ENCODE assay signal across 25 cellular contexts in the genomic region with DNA sequence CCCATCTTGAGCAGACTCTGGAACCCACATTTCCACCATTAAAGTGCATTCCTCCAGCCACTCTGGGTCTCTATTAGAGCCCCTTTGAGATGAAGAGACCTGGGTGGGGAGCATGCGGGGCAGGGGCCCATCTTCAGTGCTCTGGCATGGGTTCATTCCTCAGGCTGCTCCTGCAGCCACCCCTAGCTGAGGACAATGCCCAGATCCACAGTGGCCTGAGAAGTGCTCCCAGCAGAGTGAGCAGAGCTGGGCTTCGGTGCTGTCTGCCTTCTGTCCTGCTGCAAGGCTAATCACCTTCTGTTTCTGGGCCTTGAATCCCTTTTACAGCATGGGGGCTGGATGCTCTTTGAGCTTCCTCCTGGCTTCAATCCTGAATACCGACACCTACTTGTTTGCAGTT.
"Had no signal": no experiment of that assay in that cellular context is flagged by ENCODE, and none has a peak within 500 bp of the region (broad histone marks: within the 10 kb centered on the region; RNA-seq: fewer than 3 reads in every experiment).

No MANE protein-coding gene starts in this region.

- H3K4me1 Mint-ChIP-seq: activated B cell treated with CpG ODN at 0.5 μM for 24 hours; central memory CD8-positive, alpha-beta T cell; T-cell had no signal

- H3K9me3 Mint-ChIP-seq: activated B cell treated with CpG ODN at 0.5 μM for 24 hours; activated CD8-positive, alpha-beta T cell treated with anti-CD3 and anti-CD28 coated beads for 36 hours; activated T-cell treated with anti-CD3 and anti-CD28 coated beads, Interleukin-2, amount 50 U/mL, for 4 hours; activated T-helper 1 cell treated with anti-CD3 and anti-CD28 coated beads, Interleukin-12 subunit alpha, Interleukin-12 subunit beta, Interleukin-2, Interleukin-4 antibody, amounts not matched to agents 30 ng/mL and 10 ng/mL and 1 ng/mL, durations not matched to agents 14 hours and 24 hours and 36 hours; activated T-helper 2 cell treated with anti-CD3 and anti-CD28 coated beads, Interferon-gamma antibody, Interleukin-2, Interleukin-4, amounts not matched to agents 10 μg/mL and 5 μg/mL and 100 μg/mL, durations not matched to agents 14 hours and 24 hours and 36 hours; central memory CD8-positive, alpha-beta T cell; effector memory CD8-positive, alpha-beta T cell; T-cell; T-helper 1 cell treated with Interleukin-12 subunit alpha and Interleukin-12 subunit beta and Interleukin-4 antibody, amounts not matched to agents 30 μg/mL and 1 μg/mL, for 36 hours had no signal

- DNase-seq: activated B cell treated with CpG ODN at 0.5 μM for 24 hours; activated CD4-positive, alpha-beta T cell treated with anti-CD3 and anti-CD28 coated beads for 48 hours; activated CD4-positive, alpha-beta T cell treated with anti-CD3 and anti-CD28 coated beads, Interleukin-2, amount 50 U/mL, for 1 hour; activated CD4-positive, alpha-beta T cell treated with anti-CD3 and anti-CD28 coated beads, Interleukin-2, amount 50 U/mL, for 48 hours; activated CD8-positive, alpha-beta T cell treated with anti-CD3 and anti-CD28 coated beads for 36 hours; activated gamma-delta T cell treated with Interleukin-2 at 50 U/mL for 16 hours; activated naive CD4-positive, alpha-beta T cell treated with anti-CD3 and anti-CD28 coated beads, Interleukin-2, amount 50 U/mL, for 16 hours; activated naive CD4-positive, alpha-beta T cell treated with Interleukin-2 at 50 U/mL for 16 hours; activated T-cell treated with anti-CD3 and anti-CD28 coated beads, Interleukin-2, amount 50 U/mL, for 4 hours; dermis blood vessel endothelial cell; effector CD4-positive, alpha-beta T cell; effector memory CD8-positive, alpha-beta T cell; SW 1271; T-cell; T-helper 9 cell had no signal

- H3K36me3 Mint-ChIP-seq: activated naive CD8-positive, alpha-beta T cell; T-cell had no signal

- H3K4me3 Mint-ChIP-seq: activated B cell treated with CpG ODN at 0.5 μM for 24 hours; activated CD8-positive, alpha-beta T cell treated with anti-CD3 and anti-CD28 coated beads for 36 hours; activated naive CD8-positive, alpha-beta T cell; activated T-cell treated with anti-CD3 and anti-CD28 coated beads, Interleukin-2, amount 50 U/mL, for 4 hours; activated T-helper 1 cell treated with anti-CD3 and anti-CD28 coated beads, Interleukin-12 subunit alpha, Interleukin-12 subunit beta, Interleukin-2, Interleukin-4 antibody, amounts not matched to agents 30 ng/mL and 10 ng/mL and 1 ng/mL, durations not matched to agents 14 hours and 24 hours and 36 hours; central memory CD8-positive, alpha-beta T cell; effector memory CD8-positive, alpha-beta T cell; T-cell; T-helper 1 cell treated with Interleukin-12 subunit alpha and Interleukin-12 subunit beta and Interleukin-4 antibody, amounts not matched to agents 30 μg/mL and 1 μg/mL, for 36 hours had no signal

- H3K27ac ChIP-seq: brain microvascular endothelial cell, coronary artery, epithelial cell of prostate, VCaP had no signal

- H3K36me3 ChIP-seq: brain microvascular endothelial cell had no signal

- ATAC-seq: activated CD4-positive, CD25-positive, alpha-beta regulatory T cell treated with anti-CD3 and anti-CD28 coated beads, Interleukin-2, amount 50 U/mL, for 24 hours; activated CD8-positive, alpha-beta T cell treated with anti-CD3 and anti-CD28 coated beads for 36 hours; activated T-cell treated with anti-CD3 and anti-CD28 coated beads, Interleukin-2, amount 50 U/mL, for 4 hours; effector memory CD8-positive, alpha-beta T cell; T-cell had no signal

- H3K27me3 Mint-ChIP-seq: activated B cell treated with CpG ODN at 0.5 μM for 24 hours; activated CD8-positive, alpha-beta T cell treated with anti-CD3 and anti-CD28 coated beads for 36 hours; activated naive CD8-positive, alpha-beta T cell; central memory CD8-positive, alpha-beta T cell; effector memory CD8-positive, alpha-beta T cell had no signal

- H3K27ac Mint-ChIP-seq: activated B cell treated with CpG ODN at 0.5 μM for 24 hours; activated CD8-positive, alpha-beta T cell treated with anti-CD3 and anti-CD28 coated beads for 36 hours; activated naive CD8-positive, alpha-beta T cell; activated T-helper 1 cell treated with anti-CD3 and anti-CD28 coated beads, Interleukin-12 subunit alpha, Interleukin-12 subunit beta, Interleukin-2, Interleukin-4 antibody, amounts not matched to agents 30 ng/mL and 10 ng/mL and 1 ng/mL, durations not matched to agents 14 hours and 24 hours and 36 hours; activated T-helper 2 cell treated with anti-CD3 and anti-CD28 coated beads, Interferon-gamma antibody, Interleukin-2, Interleukin-4, amounts not matched to agents 10 μg/mL and 5 μg/mL and 100 μg/mL, durations not matched to agents 14 hours and 24 hours and 36 hours; effector memory CD8-positive, alpha-beta T cell; T-cell; T-helper 1 cell treated with Interleukin-12 subunit alpha and Interleukin-12 subunit beta and Interleukin-4 antibody, amounts not matched to agents 30 μg/mL and 1 μg/mL, for 36 hours had no signal

- H3K27me3 ChIP-seq: brain microvascular endothelial cell had no signal

- H3K4me3 ChIP-seq: coronary artery had no signal
